In the genomic region with DNA sequence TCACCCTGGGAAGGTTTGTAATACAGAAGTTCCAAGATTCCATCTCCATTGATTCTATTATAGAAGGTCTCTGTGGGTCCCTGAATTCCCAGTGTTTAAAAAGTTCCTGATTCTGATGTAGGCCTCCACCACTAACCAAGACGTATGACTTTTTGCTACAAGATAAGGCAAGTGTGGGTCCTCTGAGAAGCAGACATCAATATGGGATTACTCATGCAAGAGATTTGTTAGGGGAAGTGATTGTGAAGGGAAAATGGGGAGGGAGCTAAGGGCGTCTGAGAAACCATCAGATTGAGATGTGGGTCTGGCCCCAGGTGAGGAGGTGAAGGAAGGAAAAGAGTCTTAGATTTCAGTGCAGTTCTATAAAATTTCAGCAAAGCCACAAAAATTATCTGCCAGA, we compare ENCODE assay signal across 23 cellular contexts.
"Had no signal": no experiment of that assay in that cellular context is flagged by ENCODE, and none has a peak within 500 bp of the region (broad histone marks: within the 10 kb centered on the region; RNA-seq: fewer than 3 reads in every experiment).

No MANE protein-coding gene starts in this region.

- H3K9me3 Mint-ChIP-seq: effector memory CD8-positive, alpha-beta T cell; naive thymus-derived CD4-positive, alpha-beta T cell; stimulated activated naive B cell treated with anti-CD40 and anti-IgM and Interleukin-4, amounts not matched to agents 10 μg/mL and 1 μg/mL and 100 μg/mL, for 72 hours; stimulated activated naive CD8-positive, alpha-beta T cell treated with anti-CD3 and anti-CD28 coated beads, Interleukin-15, Interleukin-2, amounts not matched to agents 100 ng/mL and 50 ng/mL, for 24 hours had no signal

- H3K27me3 ChIP-seq: gastroesophageal sphincter, heart right ventricle, left lung, right lobe of liver, transverse colon, upper lobe of right lung, uterus had no signal

- H3K9ac ChIP-seq: parathyroid adenoma had no signal

- H3K79me2 ChIP-seq: parathyroid adenoma had no signal

- H3K4me3 ChIP-seq: gastroesophageal sphincter, heart right ventricle, left lung, right lobe of liver, transverse colon, upper lobe of right lung, uterus had no signal

- H3K9me3 ChIP-seq: gastroesophageal sphincter, heart right ventricle, left lung, right lobe of liver, transverse colon, upper lobe of right lung, uterus had no signal

- FAIRE-seq: islet of Langerhans, small intestine had no signal

- DNase-seq: cortex of kidney; effector memory CD8-positive, alpha-beta T cell; foreskin fibroblast; heart right ventricle; hippocampal formation; left cardiac atrium; left lung; mesenchymal stem cell; midbrain; naive thymus-derived CD4-positive, alpha-beta T cell; right lobe of liver; small intestine; stimulated activated CD4-positive, alpha-beta T cell treated with anti-CD3 and anti-CD28 coated beads, Interleukin-15, amount 100 ng/mL, for 24 hours; stimulated activated CD4-positive, alpha-beta T cell treated with anti-CD3 and anti-CD28 coated beads, Interleukin-2, amount 100 ng/mL, for 48 hours; stimulated activated naive B cell treated with anti-CD40 and anti-IgM and Interleukin-4, amounts not matched to agents 10 μg/mL and 1 μg/mL and 100 μg/mL, for 72 hours; transverse colon; upper lobe of right lung; uterus had no signal

- H3K27me3 Mint-ChIP-seq: effector memory CD8-positive, alpha-beta T cell; naive thymus-derived CD4-positive, alpha-beta T cell; progenitor cell of endocrine pancreas; stimulated activated naive B cell treated with anti-CD40 and anti-IgM and Interleukin-4, amounts not matched to agents 10 μg/mL and 1 μg/mL and 100 μg/mL, for 72 hours; stimulated activated naive CD8-positive, alpha-beta T cell treated with anti-CD3 and anti-CD28 coated beads, Interleukin-15, Interleukin-2, amounts not matched to agents 100 ng/mL and 50 ng/mL, for 24 hours had no signal

- H3K4me3 Mint-ChIP-seq: effector memory CD8-positive, alpha-beta T cell; naive thymus-derived CD4-positive, alpha-beta T cell; stimulated activated naive B cell treated with anti-CD40 and anti-IgM and Interleukin-4, amounts not matched to agents 10 μg/mL and 1 μg/mL and 100 μg/mL, for 72 hours; stimulated activated naive CD8-positive, alpha-beta T cell treated with anti-CD3 and anti-CD28 coated beads, Interleukin-15, Interleukin-2, amounts not matched to agents 100 ng/mL and 50 ng/mL, for 24 hours had no signal

- H3K27ac Mint-ChIP-seq: effector memory CD8-positive, alpha-beta T cell; naive thymus-derived CD4-positive, alpha-beta T cell; progenitor cell of endocrine pancreas; stimulated activated naive B cell treated with anti-CD40 and anti-IgM and Interleukin-4, amounts not matched to agents 10 μg/mL and 1 μg/mL and 100 μg/mL, for 72 hours; stimulated activated naive CD8-positive, alpha-beta T cell treated with anti-CD3 and anti-CD28 coated beads, Interleukin-15, Interleukin-2, amounts not matched to agents 100 ng/mL and 50 ng/mL, for 24 hours had no signal

- H3K36me3 Mint-ChIP-seq: naive thymus-derived CD4-positive, alpha-beta T cell had no signal

- H3K27ac ChIP-seq: gastroesophageal sphincter, heart right ventricle, left lung, parathyroid adenoma, right lobe of liver, transverse colon, upper lobe of right lung, uterus had no signal

- ATAC-seq: effector memory CD8-positive, alpha-beta T cell; gastroesophageal sphincter; heart right ventricle; left cardiac atrium; left lung; naive thymus-derived CD4-positive, alpha-beta T cell; right lobe of liver; stimulated activated naive B cell treated with anti-CD40 and anti-IgM and Interleukin-4, amounts not matched to agents 10 μg/mL and 1 μg/mL and 100 μg/mL, for 72 hours; upper lobe of right lung had no signal

- H3K36me3 ChIP-seq: gastroesophageal sphincter, heart right ventricle, left lung, right lobe of liver, transverse colon, upper lobe of right lung, uterus had no signal

- H2AFZ ChIP-seq: parathyroid adenoma had no signal

- H3K4me1 ChIP-seq: gastroesophageal sphincter, heart right ventricle, left lung, parathyroid adenoma, right lobe of liver, upper lobe of right lung, uterus had no signal
